In the genomic region with DNA sequence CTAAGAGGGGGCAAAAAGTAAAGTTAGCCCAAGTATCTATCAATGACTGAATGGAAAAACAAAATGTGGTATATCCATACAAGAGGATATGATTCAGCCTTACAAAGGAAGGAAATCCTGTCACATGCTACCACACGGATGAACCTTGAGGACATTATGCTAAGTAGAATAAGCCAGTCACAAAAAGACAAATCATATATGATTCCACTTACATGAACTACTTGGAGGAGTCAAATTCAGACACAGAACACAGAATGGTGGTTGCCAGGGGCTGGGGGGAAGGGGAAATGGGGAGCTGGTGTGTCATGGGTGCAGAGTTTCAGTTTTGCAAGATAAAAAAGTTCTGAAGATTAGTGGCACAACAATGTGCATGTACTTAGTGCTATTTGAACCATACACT, we compare ENCODE assay signal across 17 cellular contexts.
DNase-seq lines count a peak whose midpoint lies in the region; ATAC-seq and TF ChIP-seq lines count a peak whose summit lies in the region.
"Had no signal": no experiment of that assay in that cellular context is flagged by ENCODE, and none has a peak within 500 bp of the region (broad histone marks: within the 10 kb centered on the region; RNA-seq: fewer than 3 reads in every experiment).

No MANE protein-coding gene starts in this region.

- H3K9me3 Mint-ChIP-seq in CD8-positive, alpha-beta memory T cell = peaks cover 0 to 2% (median 0%) of the 10 kb centered on the region in 5 donors
- H3K9me3 Mint-ChIP-seq in activated T-helper 2 cell treated with anti-CD3 and anti-CD28 coated beads, Interferon-gamma antibody, Interleukin-2, Interleukin-4, amounts not matched to agents 10 μg/mL and 5 μg/mL and 100 μg/mL, durations not matched to agents 14 hours and 24 hours and 36 hours = peaks cover 7% of the 10 kb centered on the region
- H3K9me3 Mint-ChIP-seq: dendritic cell treated with granulocyte-macrophage colony-stimulating factor and Interleukin-4, amounts not matched to agents 40 ng/mL and 50 ng/mL, for 4 days had no signal

- TF ChIP-seq CTCF in neutrophil (IDR thresholded peaks at IDR 0.05) = no peak
- no peak for TF ChIP-seq CTCF in right atrium auricular region (IDR thresholded peaks at IDR 0.05)

- peaks cover 0 to 2% of the 10 kb centered on the region in 2 donors for H3K27me3 Mint-ChIP-seq in CD8-positive, alpha-beta memory T cell
- no peaks in the 10 kb centered on the region for H3K27me3 Mint-ChIP-seq in activated T-helper 2 cell treated with anti-CD3 and anti-CD28 coated beads, Interferon-gamma antibody, Interleukin-2, Interleukin-4, amounts not matched to agents 10 μg/mL and 5 μg/mL and 100 μg/mL, durations not matched to agents 14 hours and 24 hours and 36 hours (ENCODE audit: low read depth)
- H3K27me3 Mint-ChIP-seq: dendritic cell treated with granulocyte-macrophage colony-stimulating factor and Interleukin-4, amounts not matched to agents 40 ng/mL and 50 ng/mL, for 4 days had no signal

- H3K36me3 Mint-ChIP-seq in CD8-positive, alpha-beta memory T cell = peaks cover 7 to 53% (median 16%) of the 10 kb centered on the region in 3 donors
- peaks cover 78% of the 10 kb centered on the region for H3K36me3 Mint-ChIP-seq in activated T-helper 2 cell treated with anti-CD3 and anti-CD28 coated beads, Interferon-gamma antibody, Interleukin-2, Interleukin-4, amounts not matched to agents 10 μg/mL and 5 μg/mL and 100 μg/mL, durations not matched to agents 14 hours and 24 hours and 36 hours (ENCODE audit: low read depth)

- no peak overlapping the region for H3K4me3 ChIP-seq in CD8-positive, alpha-beta memory T cell (ENCODE audit: low read length)
- H3K4me3 ChIP-seq in neutrophil (ENCODE audit: low read depth in 1 of 2, low read length in 1 of 2) (no peak overlapping the region), right atrium auricular region (no peak overlapping the region), right cardiac atrium (ENCODE audit: low read length) (no peak overlapping the region)
- H3K4me3 ChIP-seq: heart left ventricle had no signal

- peak overlapping the region in 6 of 7 donors; percentile 7 to 64 (median 37) for H3K4me3 Mint-ChIP-seq in CD8-positive, alpha-beta memory T cell
- no peak overlapping the region for H3K4me3 Mint-ChIP-seq in activated T-helper 2 cell treated with anti-CD3 and anti-CD28 coated beads, Interferon-gamma antibody, Interleukin-2, Interleukin-4, amounts not matched to agents 10 μg/mL and 5 μg/mL and 100 μg/mL, durations not matched to agents 14 hours and 24 hours and 36 hours (ENCODE audit: low read depth)
- H3K4me3 Mint-ChIP-seq: dendritic cell treated with granulocyte-macrophage colony-stimulating factor and Interleukin-4, amounts not matched to agents 40 ng/mL and 50 ng/mL, for 4 days; mesothelial cell of epicardium had no signal

- ATAC-seq in right cardiac atrium = no peak
- ATAC-seq: esophagus mucosa, HCT116, heart left ventricle had no signal

- intact Hi-C loops in activated T-helper 2 cell treated with anti-CD3 and anti-CD28 coated beads, Interferon-gamma antibody, Interleukin-2, Interleukin-4, amounts not matched to agents 10 μg/mL and 5 μg/mL and 100 μg/mL, durations not matched to agents 14 hours and 24 hours and 36 hours (cut with micrococcal nuclease) = loop anchor here (1.0 to 5.0 kb wide), 2 partner anchors 10 to 87 kb away; no protein-coding TSS in a partner anchor
- intact Hi-C loops in right cardiac atrium (cut with DNase I) = no loop called here

- POLR2A ChIA-PET in CD8-positive, alpha-beta memory T cell (lab: Charles Lee) = interaction anchor here (0.6 kb wide), 2 partner anchors 38 to 53 kb away, joined by 3 to 5 read pairs; no protein-coding TSS in a partner anchor

- H3K4me1 Mint-ChIP-seq in CD8-positive, alpha-beta memory T cell = peaks cover 61 to 86% (median 75%) of the 10 kb centered on the region in 3 donors
- H3K4me1 Mint-ChIP-seq in activated T-helper 2 cell treated with anti-CD3 and anti-CD28 coated beads, Interferon-gamma antibody, Interleukin-2, Interleukin-4, amounts not matched to agents 10 μg/mL and 5 μg/mL and 100 μg/mL, durations not matched to agents 14 hours and 24 hours and 36 hours (ENCODE audit: low read depth) = peaks cover 25% of the 10 kb centered on the region
- H3K4me1 Mint-ChIP-seq: mesothelial cell of epicardium had no signal

- peaks cover 45% of the 10 kb centered on the region for H3K4me1 ChIP-seq in CD8-positive, alpha-beta memory T cell (ENCODE audit: insufficient read depth, low read length)
- peaks cover 5 to 9% of the 10 kb centered on the region in 2 experiments for H3K4me1 ChIP-seq in neutrophil (ENCODE audit: control insufficient read depth in 1 of 2, insufficient read depth in 1 of 2, low read depth in 1 of 2, low read length in 1 of 2)
- no peaks in the 10 kb centered on the region for H3K4me1 ChIP-seq in right atrium auricular region
- no peaks in the 10 kb centered on the region for H3K4me1 ChIP-seq in right cardiac atrium (ENCODE audit: control insufficient read depth, insufficient read depth, low read length)

- no peaks in the 10 kb centered on the region for H3K9me3 ChIP-seq in CD8-positive, alpha-beta memory T cell (ENCODE audit: low read length)
- H3K9me3 ChIP-seq in neutrophil = no peaks in the 10 kb centered on the region
- no peaks in the 10 kb centered on the region for H3K9me3 ChIP-seq in right atrium auricular region
- no peaks in the 10 kb centered on the region for H3K9me3 ChIP-seq in right cardiac atrium (ENCODE audit: control insufficient read depth, low read length)
- H3K9me3 ChIP-seq: heart left ventricle had no signal

- no peak for DNase-seq in CD8-positive, alpha-beta memory T cell
- DNase-seq in MV-4-11 (lab: John Stamatoyannopoulos, UW) = peak; percentile 43
- DNase-seq in activated T-helper 2 cell treated with anti-CD3 and anti-CD28 coated beads, Interferon-gamma antibody, Interleukin-2, Interleukin-4, amounts not matched to agents 10 μg/mL and 5 μg/mL and 100 μg/mL, durations not matched to agents 14 hours and 24 hours and 36 hours (ENCODE audit: low spot score) = no peak
- no peak for DNase-seq in NOMO-1 treated with dmso at 0.1 percent for 144 hours (lab: John Stamatoyannopoulos, UW; ENCODE audit: unreplicated experiment)
- no peak for DNase-seq in right atrium auricular region (ENCODE audit: low spot score)
- no peak for DNase-seq in SIG-M5 (lab: John Stamatoyannopoulos, UW)
- no peak for DNase-seq in right cardiac atrium
- DNase-seq: heart left ventricle, KG1, kidney glomerular epithelial cell, NCI-H526 treated with DMSO at 0.1 percent for 48 hours, occipital lobe had no signal

- H3K27ac Mint-ChIP-seq in CD8-positive, alpha-beta memory T cell = peak overlapping the region; percentile 1 to 85 (median 52)
- H3K27ac Mint-ChIP-seq in activated T-helper 2 cell treated with anti-CD3 and anti-CD28 coated beads, Interferon-gamma antibody, Interleukin-2, Interleukin-4, amounts not matched to agents 10 μg/mL and 5 μg/mL and 100 μg/mL, durations not matched to agents 14 hours and 24 hours and 36 hours = peak overlapping the region; percentile 47
- H3K27ac Mint-ChIP-seq: dendritic cell treated with granulocyte-macrophage colony-stimulating factor and Interleukin-4, amounts not matched to agents 40 ng/mL and 50 ng/mL, for 4 days; mesothelial cell of epicardium had no signal

- H3K27ac ChIP-seq in CD8-positive, alpha-beta memory T cell (ENCODE audit: low read depth, low read length) = no peak overlapping the region
- peak overlapping the region; percentile 2 for H3K27ac ChIP-seq in neutrophil
- H3K27ac ChIP-seq in right atrium auricular region = no peak overlapping the region
- no peak overlapping the region for H3K27ac ChIP-seq in right cardiac atrium (ENCODE audit: low read length)
- H3K27ac ChIP-seq: heart left ventricle had no signal

- H3K27me3 ChIP-seq in CD8-positive, alpha-beta memory T cell (ENCODE audit: insufficient read depth, low read length, poor library complexity, severe bottlenecking) = no peaks in the 10 kb centered on the region
- no peaks in the 10 kb centered on the region for H3K27me3 ChIP-seq in neutrophil
- no peaks in the 10 kb centered on the region for H3K27me3 ChIP-seq in right atrium auricular region
- no peaks in the 10 kb centered on the region for H3K27me3 ChIP-seq in right cardiac atrium (ENCODE audit: control insufficient read depth, insufficient read depth)
- H3K27me3 ChIP-seq: heart left ventricle had no signal

- no peaks in the 10 kb centered on the region for H3K36me3 ChIP-seq in CD8-positive, alpha-beta memory T cell (ENCODE audit: insufficient read depth, low read length)
- no peaks in the 10 kb centered on the region for H3K36me3 ChIP-seq in neutrophil
- H3K36me3 ChIP-seq in right atrium auricular region = no peaks in the 10 kb centered on the region
- H3K36me3 ChIP-seq: heart left ventricle had no signal

- CTCF ChIA-PET in CD8-positive, alpha-beta memory T cell (lab: Charles Lee) = interaction anchor here (1.1 to 1.2 kb wide), 2 partner anchors 9 kb away, joined by 3 read pairs; no protein-coding TSS in a partner anchor

- WGBS in right cardiac atrium = 58% methylated on average over 1 of the region's 1 CpG
